In genomic region chr4:153223935-153224334, GRCh38 we compare ENCODE assay signal across 8 cellular contexts. TPM values are rescaled to one million over a fixed set of nuclear protein-coding genes. Genes with fewer than 3 reads are reported as not detected.
DNase-seq lines count a peak whose midpoint lies in the region; ATAC-seq, FAIRE-seq and TF ChIP-seq lines count a peak whose summit lies in the region.

No MANE protein-coding gene starts in this region.

- H3K4me3 ChIP-seq in K562, result no peak overlapping the region
- peak overlapping the region in 2 of 3 experiments; percentile 72 to 74; a peak in 3 of 6 replicates for H3K4me3 ChIP-seq in HepG2 (replicated peaks in 1 of 3; ENCODE audit: insufficient read depth in 1 of 3, low read depth in 2 of 3, low read length in 3 of 3)

- TF ChIP-seq POLR2A in K562 (conservative IDR thresholded peaks at IDR 0.05), result no peak
- no peak for TF ChIP-seq POLR2A in HepG2 (IDR thresholded peaks at IDR 0.05; ENCODE audit: insufficient read depth in 1 of 2, low read depth in 2 of 2, low read length in 2 of 2)

- no peak for TF ChIP-seq CTCF in K562 (IDR thresholded peaks at IDR 0.05 in 2 of 3, conservative IDR thresholded peaks at IDR 0.05 in 1 of 3; ENCODE audit: insufficient read depth in 2 of 3, low read depth in 1 of 3, low read length in 3 of 3)
- no peak for TF ChIP-seq CTCF in HepG2 (CRISPR knock-in tag; IDR thresholded peaks at IDR 0.05)
- no peak for TF ChIP-seq CTCF in type B pancreatic cell (conservative IDR thresholded peaks at IDR 0.05)

- H3K4me1 Mint-ChIP-seq in activated naive CD4-positive, alpha-beta T cell treated with anti-CD3 and anti-CD28 coated beads, Interleukin-2, amount 10 ng/mL, durations not matched to agents 7 days and 5 days, result peaks cover 41% of the 10 kb centered on the region
- H3K4me1 Mint-ChIP-seq in type B pancreatic cell (ENCODE audit: unreplicated experiment), result peaks cover 57% of the 10 kb centered on the region

- H3K27me3 Mint-ChIP-seq in activated naive CD4-positive, alpha-beta T cell treated with anti-CD3 and anti-CD28 coated beads, Interleukin-2, amount 10 ng/mL, durations not matched to agents 7 days and 5 days, result peaks cover 47% of the 10 kb centered on the region
- peaks cover 3% of the 10 kb centered on the region for H3K27me3 Mint-ChIP-seq in type B pancreatic cell

- ATAC-seq in K562, result no peak
- ATAC-seq in HepG2, result no peak
- ATAC-seq in HG03175 (IDR thresholded peaks at IDR 0.05; ENCODE audit: unreplicated experiment), result no peak

- H3K27ac ChIP-seq in K562 (ENCODE audit: extremely low read depth, low read depth, low read length) (no peak overlapping the region), HepG2 (ENCODE audit: extremely low read length, insufficient read depth, low read length) (no peak overlapping the region)

- H3K36me3 Mint-ChIP-seq in activated naive CD4-positive, alpha-beta T cell treated with anti-CD3 and anti-CD28 coated beads, Interleukin-2, amount 10 ng/mL, durations not matched to agents 7 days and 5 days, result peaks cover 9% of the 10 kb centered on the region
- peaks cover 24% of the 10 kb centered on the region for H3K36me3 Mint-ChIP-seq in type B pancreatic cell

- H3K27ac Mint-ChIP-seq in activated naive CD4-positive, alpha-beta T cell treated with anti-CD3 and anti-CD28 coated beads, Interleukin-2, amount 10 ng/mL, durations not matched to agents 7 days and 5 days, result no peak overlapping the region
- peak overlapping the region; percentile 83 for H3K27ac Mint-ChIP-seq in type B pancreatic cell

- TF ChIP-seq EP300 in K562 (IDR thresholded peaks at IDR 0.05; ENCODE audit: low read length) (no peak), HepG2 (IDR thresholded peaks at IDR 0.05; ENCODE audit: low read depth in 2 of 2, low read length in 2 of 2) (no peak), HepG2 (CRISPR knock-in tag; IDR thresholded peaks at IDR 0.05; ENCODE audit: borderline replicate concordance) (no peak)

- TF ChIP-seq RAD21 in K562 (CRISPR knock-in tag; conservative IDR thresholded peaks at IDR 0.05 in 1 of 2, IDR thresholded peaks at IDR 0.05 in 1 of 2) (no peak), HepG2 (CRISPR knock-in tag; IDR thresholded peaks at IDR 0.05) (no peak)

- POLR2A ChIA-PET in K562 (lab: Yijun Ruan, JAX), result interaction anchor here (0.5 kb wide), 1 partner anchor 24 kb away, joined by 3 read pairs; no protein-coding TSS in a partner anchor
- POLR2A ChIA-PET in HepG2 (lab: Yijun Ruan, JAX), result no interaction called here

- H3K9ac ChIP-seq in K562 (ENCODE audit: insufficient read depth in 1 of 2, low read depth in 2 of 2, low read length in 2 of 2), result no peak overlapping the region
- no peak overlapping the region for H3K9ac ChIP-seq in HepG2 (ENCODE audit: insufficient read depth, low read depth, low read length)

- H3K79me2 ChIP-seq in K562 (ENCODE audit: control insufficient read depth, insufficient read depth, low read length) (no peaks in the 10 kb centered on the region), HepG2 (ENCODE audit: insufficient read depth, low read length) (no peaks in the 10 kb centered on the region)

- intact Hi-C loops in K562 (cut with micrococcal nuclease) (no loop called here), HepG2 (cut with micrococcal nuclease; ENCODE audit: unreplicated experiment) (loop anchor here (2.0 kb wide), 1 partner anchor 15 kb away; no protein-coding TSS in a partner anchor)

- CTCF ChIA-PET in activated naive CD4-positive, alpha-beta T cell treated with anti-CD3 and anti-CD28 coated beads, Interleukin-2, amount 10 ng/mL, durations not matched to agents 7 days and 5 days (lab: Charles Lee), result no interaction called here
- CTCF ChIA-PET in K562 (lab: Yijun Ruan, JAX; ENCODE audit: low intra/inter-chr PET ratio) (no interaction called here), HepG2 (lab: Yijun Ruan, JAX; ENCODE audit: low intra/inter-chr PET ratio, low total read pairs) (no interaction called here)

- 0% methylated on average over 1 of the region's 1 CpG for WGBS in K562 (ENCODE audit: insufficient coverage, low coverage, missing lambda C conversion rate)
- 82% methylated on average over 1 of the region's 1 CpG for WGBS in HepG2 (ENCODE audit: low lambda C conversion rate)

- BruUV-seq in K562 (replicated peaks; lab: Mats Ljungman, UMichigan), result no TSS peak
- no TSS peak for BruUV-seq in HepG2 (replicated peaks; lab: Mats Ljungman, UMichigan)

- H3K4me1 ChIP-seq in K562 (replicated peaks in 1 of 2; ENCODE audit: control insufficient read depth in 2 of 2, insufficient read depth in 2 of 2, low read length in 2 of 2) (peaks cover 0 to 10% of the 10 kb centered on the region in 2 experiments; a peak in 3 of 5 replicates), HepG2 (ENCODE audit: insufficient read depth, low read length) (peaks cover 27% of the 10 kb centered on the region)

- H3K9me1 ChIP-seq in K562 (ENCODE audit: control insufficient read depth, insufficient read depth, low read length), result no peaks in the 10 kb centered on the region

- H3K4me3 Mint-ChIP-seq in activated naive CD4-positive, alpha-beta T cell treated with anti-CD3 and anti-CD28 coated beads, Interleukin-2, amount 10 ng/mL, durations not matched to agents 7 days and 5 days, result peak overlapping the region; percentile 76
- H3K4me3 Mint-ChIP-seq in type B pancreatic cell, result peak overlapping the region; percentile 96

- no peak overlapping the region for H3K4me2 ChIP-seq in K562 (ENCODE audit: insufficient read depth, low read length)
- H3K4me2 ChIP-seq in HepG2 (ENCODE audit: low read depth, low read length), result peak overlapping the region; percentile 90

- H4K20me1 ChIP-seq in K562 (replicated peaks; ENCODE audit: control insufficient read depth, insufficient read depth, low read length), result no peaks in the 10 kb centered on the region
- no peaks in the 10 kb centered on the region for H4K20me1 ChIP-seq in HepG2 (ENCODE audit: insufficient read depth, low read length)

- H2AFZ ChIP-seq in K562 (ENCODE audit: low read depth, low read length) (no peak overlapping the region), HepG2 (ENCODE audit: low read length) (no peak overlapping the region)

- H3K36me3 ChIP-seq in K562 (ENCODE audit: control insufficient read depth, insufficient read depth, low read length), result no peaks in the 10 kb centered on the region
- H3K36me3 ChIP-seq in HepG2 (replicated peaks in 1 of 2; ENCODE audit: control insufficient read depth in 1 of 2, insufficient read depth in 2 of 2, low read length in 2 of 2), result no peaks in the 10 kb centered on the region

- H3K9me3 ChIP-seq in K562 (replicated peaks; ENCODE audit: control insufficient read depth, insufficient read depth, low read depth, low read length) (no peaks in the 10 kb centered on the region), HepG2 (ENCODE audit: low read length) (no peaks in the 10 kb centered on the region)

- H3K9me3 Mint-ChIP-seq in activated naive CD4-positive, alpha-beta T cell treated with anti-CD3 and anti-CD28 coated beads, Interleukin-2, amount 10 ng/mL, durations not matched to agents 7 days and 5 days, result peaks cover 8% of the 10 kb centered on the region
- H3K9me3 Mint-ChIP-seq in type B pancreatic cell, result peaks cover 3% of the 10 kb centered on the region

- DNase-seq in activated naive CD4-positive, alpha-beta T cell treated with anti-CD3 and anti-CD28 coated beads, Interleukin-2, amount 10 ng/mL, durations not matched to agents 7 days and 5 days, result no peak
- no peak for DNase-seq in activated naive CD4-positive, alpha-beta T cell treated with Interleukin-2 at 50 U/mL for 16 hours
- DNase-seq in K562 (ENCODE audit: extremely low read depth in 1 of 4, low spot score in 3 of 4), result no peak
- DNase-seq in HepG2 (ENCODE audit: low spot score), result no peak
- DNase-seq in type B pancreatic cell (ENCODE audit: extremely low spot score, unreplicated experiment), result no peak
- no peak for DNase-seq in SIG-M5 (lab: John Stamatoyannopoulos, UW)
- DNase-seq in HPDE6-E6E7 (ENCODE audit: extremely low spot score), result no peak

- FAIRE-seq in K562 (lab: Jason Lieb, UNC), result no peak
- no peak for FAIRE-seq in HepG2 (lab: Jason Lieb, UNC)

- in situ Hi-C loops in K562 (cut with MboI) (no loop called here), HepG2 (cut with HindIII; ENCODE audit: extremely low pct_ligation_motif_present, low pct_unique_long_range_greater_than_20kb) (no loop called here)

- H3K27me3 ChIP-seq in K562 (ENCODE audit: control insufficient read depth in 2 of 2, insufficient read depth in 2 of 2, low read length in 2 of 2) (peaks cover 29 to 41% of the 10 kb centered on the region in 2 experiments), HepG2 (ENCODE audit: control insufficient read depth in 1 of 2, insufficient read depth in 2 of 2, low read length in 2 of 2) (peaks cover 0 to 2% of the 10 kb centered on the region in 2 experiments; a peak in 1 of 5 replicates)

RNA-seq across cellular contexts. Expression of gene TRIM2, which starts 19.7 kb away (rescaled TPM):
- total RNA-seq in K562 (2011; cell fraction: chromatin; rRNA removed; ENCODE audit: low replicate concordance), result 0.56 TPM in 2 replicates
- 0.50 and 0.66 TPM in 2 replicates for total RNA-seq in K562 (2011; cell fraction: nucleolus; rRNA removed)
- 0.69 TPM in 1 of 2 replicates, not detected in the other for total RNA-seq in K562 (2011; cell fraction: nucleoplasm; rRNA removed)
- 0.12 and 0.41 TPM in 2 replicates for total RNA-seq in K562 (2014; rRNA removed)
- 0.10 and 0.18 TPM in 2 replicates for total RNA-seq in K562 (2014; rRNA removed; fragmentation: Illumina TruSeq; extraction: Trizol)
- 0.04 TPM in 2 replicates for total RNA-seq in K562 (2015; rRNA removed; fragmentation: Illumina TruSeq; extraction: Trizol)
- total RNA-seq in K562 (2021), result 0.09 and 0.16 TPM in 2 replicates
- 0.11 and 0.17 TPM in 2 replicates for polyA plus RNA-seq in K562 (2011; rRNA removed)
- polyA plus RNA-seq in K562 (2011; cell fraction: cytosol; rRNA removed), result 0.03 and 0.25 TPM in 2 replicates
- 0.39 and 0.46 TPM in 2 replicates for polyA plus RNA-seq in K562 (2011; cell fraction: nucleus; rRNA removed)
- 0.14 and 0.53 TPM in 2 replicates for polyA plus RNA-seq in K562 (2012)
- polyA plus RNA-seq in K562 (2014; fragmentation: Illumina TruSeq; extraction: Trizol), result 0.03 and 0.27 TPM in 2 replicates
- under 1 TPM; 0.01 TPM for polyA plus RNA-seq in K562 (2014; fragmentation: Nextera tagmentation; extraction: Ambion mirVana)
- 1.0 TPM in 1 of 2 replicates, not detected in the other for polyA plus RNA-seq in K562 (2014; rRNA removed)
- 0.21 and 0.46 TPM in 2 replicates for polyA minus RNA-seq in K562 (2011; rRNA and poly(A)+ RNA removed)
- polyA minus RNA-seq in K562 (2011; cell fraction: cytosol; rRNA and poly(A)+ RNA removed), result not detected in 2 replicates
- 0.13 and 0.33 TPM in 2 replicates for polyA minus RNA-seq in K562 (2011; cell fraction: nucleus; rRNA and poly(A)+ RNA removed)
- total RNA-seq in HepG2 (2016; rRNA removed; fragmentation: Illumina TruSeq; extraction: Trizol), result 4.2 and 7.0 TPM in 2 replicates
- total RNA-seq in HepG2 (2016; cell fraction: cytosol; rRNA removed; fragmentation: Illumina TruSeq; extraction: Trizol; ENCODE audit: low read depth), result 1.8 and 2.6 TPM in 2 replicates
- total RNA-seq in HepG2 (2016; cell fraction: insoluble cytoplasmic fraction; rRNA removed; fragmentation: Illumina TruSeq; extraction: Trizol), result 3.7 and 4.1 TPM in 2 replicates
- 1.2 and 1.3 TPM in 2 replicates for total RNA-seq in HepG2 (2016; cell fraction: membrane; rRNA removed; fragmentation: Illumina TruSeq; extraction: Trizol)
- 5.2 and 6.5 TPM in 2 replicates for total RNA-seq in HepG2 (2016; cell fraction: nucleus; rRNA removed; fragmentation: Illumina TruSeq; extraction: Trizol)
- 2.1 and 2.9 TPM in 2 replicates for polyA plus RNA-seq in HepG2 (2011; rRNA removed)
- 2.1 and 2.4 TPM in 2 replicates for polyA plus RNA-seq in HepG2 (2011; cell fraction: cytosol; rRNA removed)
- 2.8 and 4.0 TPM in 2 replicates for polyA plus RNA-seq in HepG2 (2011; cell fraction: nucleus; rRNA removed)
- polyA plus RNA-seq in HepG2 (2012), result 1.9 and 2.8 TPM in 2 replicates
- 0.27 and 0.29 TPM in 2 replicates for polyA plus RNA-seq in HepG2 (2016; cell fraction: cytosol; fragmentation: Illumina TruSeq; extraction: Trizol; ENCODE audit: low read depth)
- polyA plus RNA-seq in HepG2 (2016; cell fraction: insoluble cytoplasmic fraction; fragmentation: Illumina TruSeq; extraction: Trizol; ENCODE audit: low read depth), result 2.8 and 2.9 TPM in 2 replicates
- polyA plus RNA-seq in HepG2 (2016; cell fraction: membrane; fragmentation: Illumina TruSeq; extraction: Trizol; ENCODE audit: low read depth), result 0.50 and 0.55 TPM in 2 replicates
- polyA plus RNA-seq in HepG2 (2016; cell fraction: nucleus; fragmentation: Illumina TruSeq; extraction: Trizol; ENCODE audit: insufficient read depth, low read depth), result 2.9 and 3.5 TPM in 2 replicates
- polyA minus RNA-seq in HepG2 (2011; rRNA and poly(A)+ RNA removed; ENCODE audit: low replicate concordance), result 10.3 and 18.9 TPM in 2 replicates
- polyA minus RNA-seq in HepG2 (2011; cell fraction: cytosol; rRNA and poly(A)+ RNA removed), result 4.3 and 6.3 TPM in 2 replicates
- 10.4 and 12.2 TPM in 2 replicates for polyA minus RNA-seq in HepG2 (2011; cell fraction: nucleus; rRNA and poly(A)+ RNA removed)
- total RNA-seq in type B pancreatic cell (ENCODE audit: low replicate concordance), result 83.1 and 105 TPM in 2 replicates

Comparison
In these comparisons a context has a peak if more than half of its experiments do, and no peak if none do; other contexts are left out.
1. RNA of gene TRIM2, which starts 19.7 kb away (total RNA-seq): 83.1 to 105 TPM in type B pancreatic cell; 1.2 to 7.0 TPM in HepG2 and 0.04 to 0.69 TPM in K562; every median in the first group is over 10 times any median in the second.